Comparison of ENCODE assay signal across 18 cellular contexts in genomic region chr5:149015126-149015525, GRCh38. TPM values are rescaled to one million over a fixed set of nuclear protein-coding genes. Genes with fewer than 3 reads are reported as not detected.
"Had no signal": no experiment of that assay in that cellular context is flagged by ENCODE, and none has a peak within 500 bp of the region (broad histone marks: within the 10 kb centered on the region; RNA-seq: fewer than 3 reads in every experiment).

No MANE protein-coding gene starts in this region.

- ATAC-seq: naive thymus-derived CD8-positive, alpha-beta T cell had no signal

- H3K4me3 ChIP-seq: suprapubic skin had no signal

- H3K27ac ChIP-seq: brain microvascular endothelial cell, suprapubic skin had no signal

- DNase-seq: activated CD4-positive, alpha-beta memory T cell treated with anti-CD3 and anti-CD28 coated beads, Interleukin-2, amount 10 ng/mL, durations not matched to agents 7 days and 5 days; activated CD4-positive, alpha-beta T cell treated with anti-CD3 and anti-CD28 coated beads for 48 hours; activated CD4-positive, CD25-positive, alpha-beta regulatory T cell; activated naive CD4-positive, alpha-beta T cell treated with anti-CD3 and anti-CD28 coated beads for 36 hours; activated T-cell treated with anti-CD3 and anti-CD28 coated beads, Interleukin-2, amount 50 U/mL, for 1 hour; brain microvascular endothelial cell; cerebellar nuclear complex; effector CD4-positive, alpha-beta T cell; mesendoderm; naive thymus-derived CD8-positive, alpha-beta T cell; posterior cingulate gyrus; retina; stimulated activated CD4-positive, alpha-beta T cell treated with anti-CD3 and anti-CD28 coated beads, Interleukin-2, amount 100 ng/mL, for 48 hours; stimulated activated naive CD8-positive, alpha-beta T cell treated with anti-CD3 and anti-CD28 coated beads, Interleukin-15, amount 100 ng/mL, for 72 hours; T1000 had no signal

- H3K9me3 ChIP-seq: suprapubic skin had no signal

- H3K36me3 ChIP-seq: brain microvascular endothelial cell, suprapubic skin had no signal

- H3K27me3 ChIP-seq: brain microvascular endothelial cell, suprapubic skin had no signal

RNA-seq across cellular contexts. Expression of gene SH3TC2, which starts 47.7 kb away (rescaled TPM):
- total RNA-seq: activated CD4-positive, alpha-beta memory T cell treated with anti-CD3 and anti-CD28 coated beads, Interleukin-2, amount 10 ng/mL, durations not matched to agents 7 days and 5 days; activated naive CD4-positive, alpha-beta T cell treated with anti-CD3 and anti-CD28 coated beads for 36 hours; activated T-helper 2 cell treated with anti-CD3 and anti-CD28 coated beads, Interferon-gamma antibody, Interleukin-2, Interleukin-4, amounts not matched to agents 10 μg/mL and 5 μg/mL and 100 μg/mL, durations not matched to agents 14 hours and 24 hours and 36 hours; naive thymus-derived CD8-positive, alpha-beta T cell; T-helper 1 cell treated with Interleukin-12 subunit alpha and Interleukin-12 subunit beta and Interleukin-4 antibody, amounts not matched to agents 30 ng/mL and 1 ng/mL, for 36 hours had no signal
- polyA plus RNA-seq: naive thymus-derived CD8-positive, alpha-beta T cell had no signal
